ENCODE assay signal across 8 cellular contexts in genomic region chr3:25505581-25505980, GRCh38.
"Had no signal": no experiment of that assay in that cellular context is flagged by ENCODE, and none has a peak within 500 bp of the region (broad histone marks: within the 10 kb centered on the region; RNA-seq: fewer than 3 reads in every experiment).

No MANE protein-coding gene starts in this region.

- H3K36me3 ChIP-seq: HAP-1 had no signal

- H3K4me2 ChIP-seq: GM23338 had no signal

- H3K9ac ChIP-seq: GM23248 had no signal

- H3K27ac Mint-ChIP-seq: GM23338, H9, HFFc6 had no signal

- H3K9me3 Mint-ChIP-seq: GM23338, H9 had no signal

- H2AFZ ChIP-seq: GM23248, GM23338 had no signal

- H3K27ac ChIP-seq: GM23248 had no signal

- H3K4me1 Mint-ChIP-seq: GM23338 had no signal

- DNase-seq: GM23248, GOT3, H7, H9, HCEC 1CT, HFFc6 had no signal

- H3K9me3 ChIP-seq: HAP-1 had no signal

- H3K4me3 ChIP-seq: GM23248, GM23338, HAP-1 had no signal

- H3K4me3 Mint-ChIP-seq: GM23338, H9, HFFc6 had no signal

- H3K4me1 ChIP-seq: HAP-1 had no signal
